ENCODE assay signal across 1 cellular context in the genomic region with DNA sequence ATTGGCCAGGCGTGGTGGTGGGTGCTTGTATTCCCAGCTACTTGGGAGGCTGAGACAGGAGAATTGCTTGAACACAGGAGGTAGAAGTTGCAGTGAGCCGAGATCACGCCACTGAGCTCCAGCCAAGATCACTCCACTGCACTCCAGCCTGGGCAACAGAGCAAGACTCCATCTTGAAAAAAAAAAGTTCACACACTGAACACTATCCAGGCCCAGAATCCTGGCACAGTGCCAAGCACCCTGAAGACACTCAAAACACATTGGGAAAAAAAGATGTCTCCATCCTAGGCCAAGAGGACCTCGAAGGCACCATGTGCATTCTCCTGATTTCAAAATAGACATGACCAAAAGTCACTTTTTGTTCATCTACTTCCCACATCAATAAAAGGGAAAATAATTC.
TF ChIP-seq lines count a peak whose summit lies in the region.

No MANE protein-coding gene starts in this region.

TF ChIP-seq in K562, 482 proteins besides CTCF, POLR2A, EP300 and RAD21:
- TF ChIP-seq ZNF778 (CRISPR knock-in tag; IDR thresholded peaks at IDR 0.05) (no peak), NFIX (CRISPR knock-in tag; IDR thresholded peaks at IDR 0.05; ENCODE audit: low read depth) (peak; percentile 99), NR2C2 (CRISPR knock-in tag; IDR thresholded peaks at IDR 0.05) (no peak), NR2C2 (tag; IDR thresholded peaks at IDR 0.05) (peak; percentile 3), ZNF121 (CRISPR knock-in tag; conservative IDR thresholded peaks at IDR 0.05) (peak; percentile 87), YY1 (IDR thresholded peaks at IDR 0.05; ENCODE audit: borderline replicate concordance in 1 of 3, control insufficient read depth in 1 of 3, extremely low read depth in 1 of 3, insufficient read depth in 3 of 3, insufficient read length in 1 of 3, insufficient replicate concordance in 2 of 3, low read depth in 1 of 3, low read length in 2 of 3) (peak in 1 of 3 experiments; percentile 24), HDGF (IDR thresholded peaks at IDR 0.05) (0 out of 2 replicates have a peak, but pooled peaks have one; percentile 3), GATA2 (CRISPR knock-in tag; IDR thresholded peaks at IDR 0.05) (no peak), AFF1 (IDR thresholded peaks at IDR 0.05; ENCODE audit: low read depth in 1 of 2, partially characterized antibody in 2 of 2) (no peak), NFIC (IDR thresholded peaks at IDR 0.05) (peak; percentile 100), ARID4B (CRISPR knock-in tag; IDR thresholded peaks at IDR 0.05) (0 out of 2 replicates have a peak, but pooled peaks have one; percentile 29), SMAD1 (IDR thresholded peaks at IDR 0.05; ENCODE audit: low read depth, low read length, partially characterized antibody) (peak; percentile 98), TRIM24 (IDR thresholded peaks at IDR 0.05) (0 out of 4 replicates have a peak, but pooled peaks of 1 of the 2 experiments have one; percentile 8), ZNF384 (IDR thresholded peaks at IDR 0.05; ENCODE audit: low read depth, low read length) (peak; percentile 68), NR4A1 (CRISPR knock-in tag; IDR thresholded peaks at IDR 0.05) (no peak), NR4A1 (tag; IDR thresholded peaks at IDR 0.05) (0 out of 2 replicates have a peak, but pooled peaks have one; percentile 2), ZNF76 (CRISPR knock-in tag; IDR thresholded peaks at IDR 0.05; ENCODE audit: borderline replicate concordance) (no peak), ZNF584 (CRISPR knock-in tag; IDR thresholded peaks at IDR 0.05; ENCODE audit: low read depth) (no peak; the same call in 1 of the 2 replicates)
- TF ChIP-seq, protein P1, sequence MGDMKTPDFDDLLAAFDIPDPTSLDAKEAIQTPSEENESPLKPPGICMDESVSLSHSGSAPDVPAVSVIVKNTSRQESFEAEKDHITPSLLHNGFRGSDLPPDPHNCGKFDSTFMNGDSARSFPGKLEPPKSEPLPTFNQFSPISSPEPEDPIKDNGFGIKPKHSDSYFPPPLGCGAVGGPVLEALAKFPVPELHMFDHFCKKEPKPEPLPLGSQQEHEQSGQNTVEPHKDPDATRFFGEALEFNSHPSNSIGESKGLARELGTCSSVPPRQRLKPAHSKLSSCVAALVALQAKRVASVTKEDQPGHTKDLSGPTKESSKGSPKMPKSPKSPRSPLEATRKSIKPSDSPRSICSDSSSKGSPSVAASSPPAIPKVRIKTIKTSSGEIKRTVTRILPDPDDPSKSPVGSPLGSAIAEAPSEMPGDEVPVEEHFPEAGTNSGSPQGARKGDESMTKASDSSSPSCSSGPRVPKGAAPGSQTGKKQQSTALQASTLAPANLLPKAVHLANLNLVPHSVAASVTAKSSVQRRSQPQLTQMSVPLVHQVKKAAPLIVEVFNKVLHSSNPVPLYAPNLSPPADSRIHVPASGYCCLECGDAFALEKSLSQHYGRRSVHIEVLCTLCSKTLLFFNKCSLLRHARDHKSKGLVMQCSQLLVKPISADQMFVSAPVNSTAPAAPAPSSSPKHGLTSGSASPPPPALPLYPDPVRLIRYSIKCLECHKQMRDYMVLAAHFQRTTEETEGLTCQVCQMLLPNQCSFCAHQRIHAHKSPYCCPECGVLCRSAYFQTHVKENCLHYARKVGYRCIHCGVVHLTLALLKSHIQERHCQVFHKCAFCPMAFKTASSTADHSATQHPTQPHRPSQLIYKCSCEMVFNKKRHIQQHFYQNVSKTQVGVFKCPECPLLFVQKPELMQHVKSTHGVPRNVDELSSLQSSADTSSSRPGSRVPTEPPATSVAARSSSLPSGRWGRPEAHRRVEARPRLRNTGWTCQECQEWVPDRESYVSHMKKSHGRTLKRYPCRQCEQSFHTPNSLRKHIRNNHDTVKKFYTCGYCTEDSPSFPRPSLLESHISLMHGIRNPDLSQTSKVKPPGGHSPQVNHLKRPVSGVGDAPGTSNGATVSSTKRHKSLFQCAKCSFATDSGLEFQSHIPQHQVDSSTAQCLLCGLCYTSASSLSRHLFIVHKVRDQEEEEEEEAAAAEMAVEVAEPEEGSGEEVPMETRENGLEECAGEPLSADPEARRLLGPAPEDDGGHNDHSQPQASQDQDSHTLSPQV (IDR thresholded peaks at IDR 0.05) = 0 out of 2 replicates have a peak, but pooled peaks have one; percentile 41
- TF ChIP-seq, protein P2, sequence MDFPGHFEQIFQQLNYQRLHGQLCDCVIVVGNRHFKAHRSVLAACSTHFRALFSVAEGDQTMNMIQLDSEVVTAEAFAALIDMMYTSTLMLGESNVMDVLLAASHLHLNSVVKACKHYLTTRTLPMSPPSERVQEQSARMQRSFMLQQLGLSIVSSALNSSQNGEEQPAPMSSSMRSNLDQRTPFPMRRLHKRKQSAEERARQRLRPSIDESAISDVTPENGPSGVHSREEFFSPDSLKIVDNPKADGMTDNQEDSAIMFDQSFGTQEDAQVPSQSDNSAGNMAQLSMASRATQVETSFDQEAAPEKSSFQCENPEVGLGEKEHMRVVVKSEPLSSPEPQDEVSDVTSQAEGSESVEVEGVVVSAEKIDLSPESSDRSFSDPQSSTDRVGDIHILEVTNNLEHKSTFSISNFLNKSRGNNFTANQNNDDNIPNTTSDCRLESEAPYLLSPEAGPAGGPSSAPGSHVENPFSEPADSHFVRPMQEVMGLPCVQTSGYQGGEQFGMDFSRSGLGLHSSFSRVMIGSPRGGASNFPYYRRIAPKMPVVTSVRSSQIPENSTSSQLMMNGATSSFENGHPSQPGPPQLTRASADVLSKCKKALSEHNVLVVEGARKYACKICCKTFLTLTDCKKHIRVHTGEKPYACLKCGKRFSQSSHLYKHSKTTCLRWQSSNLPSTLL (IDR thresholded peaks at IDR 0.05) = no peak
- TF ChIP-seq, protein P3, sequence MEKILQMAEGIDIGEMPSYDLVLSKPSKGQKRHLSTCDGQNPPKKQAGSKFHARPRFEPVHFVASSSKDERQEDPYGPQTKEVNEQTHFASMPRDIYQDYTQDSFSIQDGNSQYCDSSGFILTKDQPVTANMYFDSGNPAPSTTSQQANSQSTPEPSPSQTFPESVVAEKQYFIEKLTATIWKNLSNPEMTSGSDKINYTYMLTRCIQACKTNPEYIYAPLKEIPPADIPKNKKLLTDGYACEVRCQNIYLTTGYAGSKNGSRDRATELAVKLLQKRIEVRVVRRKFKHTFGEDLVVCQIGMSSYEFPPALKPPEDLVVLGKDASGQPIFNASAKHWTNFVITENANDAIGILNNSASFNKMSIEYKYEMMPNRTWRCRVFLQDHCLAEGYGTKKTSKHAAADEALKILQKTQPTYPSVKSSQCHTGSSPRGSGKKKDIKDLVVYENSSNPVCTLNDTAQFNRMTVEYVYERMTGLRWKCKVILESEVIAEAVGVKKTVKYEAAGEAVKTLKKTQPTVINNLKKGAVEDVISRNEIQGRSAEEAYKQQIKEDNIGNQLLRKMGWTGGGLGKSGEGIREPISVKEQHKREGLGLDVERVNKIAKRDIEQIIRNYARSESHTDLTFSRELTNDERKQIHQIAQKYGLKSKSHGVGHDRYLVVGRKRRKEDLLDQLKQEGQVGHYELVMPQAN (IDR thresholded peaks at IDR 0.05; ENCODE audit: borderline replicate concordance) = 0 out of 2 replicates have a peak, but pooled peaks have one; percentile 3
TF ChIP-seq in K562: peak in this region for 13.
